In genomic region chr6:21593927-21594421, GRCh38 we compare ENCODE assay signal across 8 cellular contexts. TPM values are rescaled to one million over a fixed set of nuclear protein-coding genes. Genes with fewer than 3 reads are reported as not detected.
A peak's percentile ranks its signal among the peaks of the same experiment; 100 is the strongest.
DNase-seq lines count a peak whose midpoint lies in the region; ATAC-seq, FAIRE-seq and TF ChIP-seq lines count a peak whose summit lies in the region.

No MANE protein-coding gene starts in this region.

- WGBS in gastroesophageal sphincter (ENCODE audit: low coverage in 1 of 2), 2 donors, result 0% methylated on average over 4 to 10 of the region's 21 CpGs
- 0 to 1% methylated on average over 21 of the region's 21 CpGs for WGBS in pancreas, 2 donors

- H3K27me3 ChIP-seq in gastroesophageal sphincter (no peaks in the 10 kb centered on the region), pancreas (no peaks in the 10 kb centered on the region)

- no peak for TF ChIP-seq POLR2A in gastroesophageal sphincter (IDR thresholded peaks at IDR 0.05)

- H3K36me3 ChIP-seq in gastroesophageal sphincter, result no peaks in the 10 kb centered on the region
- H3K36me3 ChIP-seq in pancreas, result no peaks in the 10 kb centered on the region

- no peak for FAIRE-seq in pancreas (lab: Jason Lieb, UNC)

- H3K4me3 ChIP-seq in gastroesophageal sphincter, result peak overlapping the region; percentile 48 to 88
- peak overlapping the region; percentile 62 to 74 (median 70) for H3K4me3 ChIP-seq in pancreas

- intact Hi-C loops in pancreas (cut with DNase I), result loop anchor here in 1 of 3 donors (5.0 kb wide), 1 partner anchor 1027 kb away; no protein-coding TSS in a partner anchor

- POLR2A ChIA-PET in activated CD4-positive, alpha-beta memory T cell treated with anti-CD3 and anti-CD28 coated beads, Interleukin-2, amount 10 ng/mL, durations not matched to agents 7 days and 5 days (lab: Charles Lee), result interaction anchor here (1.2 kb wide), 2 partner anchors 155 to 1030 kb away, joined by 4 read pairs; no protein-coding TSS in a partner anchor

- peaks cover 22% of the 10 kb centered on the region for H3K4me1 Mint-ChIP-seq in activated CD4-positive, alpha-beta memory T cell treated with anti-CD3 and anti-CD28 coated beads, Interleukin-2, amount 10 ng/mL, durations not matched to agents 7 days and 5 days

- DNase-seq in DMS53 (lab: John Stamatoyannopoulos, UW) (peak; percentile 87), HK-2 (ENCODE audit: unreplicated experiment) (peak; percentile 48), pancreas (peak in 4 of 6 donors; percentile 24 to 46 (median 36)), NCI-H2196 treated with DMSO at 0.1 percent for 48 hours (lab: John Stamatoyannopoulos, UW; ENCODE audit: unreplicated experiment) (no peak), DMS114 treated with DMSO at 0.1 percent for 48 hours (lab: John Stamatoyannopoulos, UW; ENCODE audit: unreplicated experiment) (no peak)
- peak; percentile 23 for DNase-seq in activated CD4-positive, alpha-beta memory T cell treated with anti-CD3 and anti-CD28 coated beads, Interleukin-2, amount 10 ng/mL, durations not matched to agents 7 days and 5 days

- CTCF ChIA-PET in activated CD4-positive, alpha-beta memory T cell treated with anti-CD3 and anti-CD28 coated beads, Interleukin-2, amount 10 ng/mL, durations not matched to agents 7 days and 5 days (lab: Charles Lee), result interaction anchor here (1.2 to 1.6 kb wide), 2 partner anchors 1030 to 1190 kb away, joined by 3 to 11 read pairs; no protein-coding TSS in a partner anchor

- no peak overlapping the region for H3K27ac Mint-ChIP-seq in activated CD4-positive, alpha-beta memory T cell treated with anti-CD3 and anti-CD28 coated beads, Interleukin-2, amount 10 ng/mL, durations not matched to agents 7 days and 5 days

- peaks cover 51% of the 10 kb centered on the region for H3K27me3 Mint-ChIP-seq in activated CD4-positive, alpha-beta memory T cell treated with anti-CD3 and anti-CD28 coated beads, Interleukin-2, amount 10 ng/mL, durations not matched to agents 7 days and 5 days

- peaks cover 12% of the 10 kb centered on the region for H3K36me3 Mint-ChIP-seq in activated CD4-positive, alpha-beta memory T cell treated with anti-CD3 and anti-CD28 coated beads, Interleukin-2, amount 10 ng/mL, durations not matched to agents 7 days and 5 days (ENCODE audit: low read depth)

- TF ChIP-seq CTCF in gastroesophageal sphincter (IDR thresholded peaks at IDR 0.05) (no peak), pancreas (IDR thresholded peaks at IDR 0.05) (no peak)

- no peaks in the 10 kb centered on the region for H3K9me3 Mint-ChIP-seq in activated CD4-positive, alpha-beta memory T cell treated with anti-CD3 and anti-CD28 coated beads, Interleukin-2, amount 10 ng/mL, durations not matched to agents 7 days and 5 days

- peaks cover 0 to 41% (median 2%) of the 10 kb centered on the region in 3 donors for H3K4me1 ChIP-seq in gastroesophageal sphincter
- H3K4me1 ChIP-seq in pancreas, result peaks cover 3 to 8% (median 4%) of the 10 kb centered on the region in 3 donors

- peak overlapping the region; percentile 35 to 97 (median 94) for H3K27ac ChIP-seq in gastroesophageal sphincter
- peak overlapping the region; percentile 77 to 95 (median 89) for H3K27ac ChIP-seq in pancreas

- H3K4me3 Mint-ChIP-seq in activated CD4-positive, alpha-beta memory T cell treated with anti-CD3 and anti-CD28 coated beads, Interleukin-2, amount 10 ng/mL, durations not matched to agents 7 days and 5 days, result no peak overlapping the region

- ATAC-seq in GM19455 (IDR thresholded peaks at IDR 0.05; ENCODE audit: unreplicated experiment), result peak; percentile 24
- peak; percentile 20 for ATAC-seq in gastroesophageal sphincter
- peak; percentile 21 to 35 (median 28) for ATAC-seq in pancreas

- TF ChIP-seq EP300 in gastroesophageal sphincter (IDR thresholded peaks at IDR 0.05), result no peak

- H3K9me3 ChIP-seq in gastroesophageal sphincter (no peaks in the 10 kb centered on the region), pancreas (no peaks in the 10 kb centered on the region)

RNA-seq across cellular contexts. Expression of gene SOX4, which starts 0.4 kb away (rescaled TPM):
- total RNA-seq in activated CD4-positive, alpha-beta memory T cell treated with anti-CD3 and anti-CD28 coated beads, Interleukin-2, amount 10 ng/mL, durations not matched to agents 7 days and 5 days, result under 1 TPM; 0.20 TPM
- total RNA-seq in gastroesophageal sphincter (1 to 10 TPM; 3.3 to 4.6 (median 4.1) TPM), pancreas (10 to 100 TPM in 5 of 6 donors, 1 to 10 TPM in 1; 9.7 to 61.9 (median 13.3) TPM)
- polyA plus RNA-seq in pancreas, result 1 to 10 TPM; 4.7 to 8.7 TPM

Comparison
In these comparisons a context has a peak if more than half of its experiments do, and no peak if none do; other contexts are left out.
1. DNase-seq: peak in DMS53 (single experiment), HK-2 (single experiment), activated CD4-positive, alpha-beta memory T cell treated with anti-CD3 and anti-CD28 coated beads, Interleukin-2, amount 10 ng/mL, durations not matched to agents 7 days and 5 days (single experiment) and pancreas (4 of 6); none in NCI-H2196 treated with DMSO at 0.1 percent for 48 hours (single experiment) and DMS114 treated with DMSO at 0.1 percent for 48 hours (single experiment).
2. Peak in every context shown above with its lines, with median percentiles within 50 percentile points of each other: ATAC-seq.